In the genomic region with DNA sequence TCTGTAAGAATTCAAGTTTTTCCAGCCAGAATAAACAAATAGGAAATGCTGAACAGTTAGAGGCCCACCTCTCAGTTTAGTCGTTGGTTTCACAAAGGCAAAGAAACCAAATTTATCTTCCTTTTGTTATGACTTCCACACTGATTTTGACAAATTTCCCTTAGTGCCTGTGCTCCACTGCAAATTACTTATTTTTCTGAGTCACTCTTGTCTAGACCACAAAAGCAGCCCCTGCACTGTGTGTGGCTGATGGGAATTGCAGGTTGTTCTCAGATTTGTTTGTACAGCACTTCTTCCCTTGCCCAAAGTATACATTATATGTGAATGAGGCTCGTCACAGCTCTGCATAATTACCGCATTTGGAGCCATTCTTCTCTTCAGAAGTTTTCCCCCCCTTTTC, we compare ENCODE assay signal across 11 cellular contexts.
DNase-seq lines count a peak whose midpoint lies in the region; ATAC-seq, FAIRE-seq and TF ChIP-seq lines count a peak whose summit lies in the region.
"Had no signal": no experiment of that assay in that cellular context is flagged by ENCODE, and none has a peak within 500 bp of the region (broad histone marks: within the 10 kb centered on the region; RNA-seq: fewer than 3 reads in every experiment).

No MANE protein-coding gene starts in this region.

- BruUV-seq in HepG2 (replicated peaks; lab: Mats Ljungman, UMichigan): no TSS peak

- H4K20me1 ChIP-seq in HepG2 (ENCODE audit: insufficient read depth, low read length): no peaks in the 10 kb centered on the region

- intact Hi-C loops in vagina (cut with DNase I): no loop called here
- intact Hi-C loops in HepG2 (cut with micrococcal nuclease; ENCODE audit: unreplicated experiment): no loop called here

- WGBS in HepG2 (ENCODE audit: low lambda C conversion rate): 16% methylated on average over 3 of the region's 3 CpGs

- TF ChIP-seq EP300 in HepG2 (IDR thresholded peaks at IDR 0.05; ENCODE audit: low read depth in 2 of 2, low read length in 2 of 2) (no peak), HepG2 (CRISPR knock-in tag; IDR thresholded peaks at IDR 0.05; ENCODE audit: borderline replicate concordance) (no peak)

- H3K4me3 ChIP-seq in vagina (no peak overlapping the region), HepG2 (replicated peaks in 1 of 3; ENCODE audit: insufficient read depth in 1 of 3, low read depth in 2 of 3, low read length in 3 of 3) (no peak overlapping the region)

- TF ChIP-seq CTCF in vagina (IDR thresholded peaks at IDR 0.05): no peak
- no peak for TF ChIP-seq CTCF in HepG2 (CRISPR knock-in tag; IDR thresholded peaks at IDR 0.05)

- no peak overlapping the region for H3K4me2 ChIP-seq in HepG2 (ENCODE audit: low read depth, low read length)

- TF ChIP-seq POLR2A in GM12891 (IDR thresholded peaks at IDR 0.05; ENCODE audit: low read depth, low read length) (no peak), vagina (IDR thresholded peaks at IDR 0.05) (no peak), HepG2 (IDR thresholded peaks at IDR 0.05; ENCODE audit: insufficient read depth in 1 of 2, low read depth in 2 of 2, low read length in 2 of 2) (no peak)

- peak; percentile 78 for ATAC-seq in SK-N-SH treated with all-trans-retinoic acid at 6 μM for 48 hours
- ATAC-seq in HepG2: no peak

- no peaks in the 10 kb centered on the region for H3K27me3 ChIP-seq in vagina
- peaks cover 0 to 5% of the 10 kb centered on the region in 2 experiments; a peak in 1 of 5 replicates for H3K27me3 ChIP-seq in HepG2 (ENCODE audit: control insufficient read depth in 1 of 2, insufficient read depth in 2 of 2, low read length in 2 of 2)

- in situ Hi-C loops in HepG2 (cut with HindIII; ENCODE audit: extremely low pct_ligation_motif_present, low pct_unique_long_range_greater_than_20kb): no loop called here

- no peaks in the 10 kb centered on the region for H3K79me2 ChIP-seq in HepG2 (ENCODE audit: insufficient read depth, low read length)

- no peak overlapping the region for H3K27ac ChIP-seq in vagina
- H3K27ac ChIP-seq in HepG2 (ENCODE audit: extremely low read length, insufficient read depth, low read length): no peak overlapping the region

- CTCF ChIA-PET in HepG2 (lab: Yijun Ruan, JAX; ENCODE audit: low intra/inter-chr PET ratio, low total read pairs): no interaction called here

- H3K36me3 ChIP-seq in vagina (no peaks in the 10 kb centered on the region), HepG2 (replicated peaks in 1 of 2; ENCODE audit: control insufficient read depth in 1 of 2, insufficient read depth in 2 of 2, low read length in 2 of 2) (no peaks in the 10 kb centered on the region)

- H3K9me3 ChIP-seq in vagina (no peaks in the 10 kb centered on the region), HepG2 (ENCODE audit: low read length) (no peaks in the 10 kb centered on the region)

- no peak overlapping the region for H3K9ac ChIP-seq in HepG2 (ENCODE audit: insufficient read depth, low read depth, low read length)

- H3K4me1 ChIP-seq in vagina (no peaks in the 10 kb centered on the region), HepG2 (ENCODE audit: insufficient read depth, low read length) (no peaks in the 10 kb centered on the region)

- POLR2A ChIA-PET in HepG2 (lab: Yijun Ruan, JAX): no interaction called here

- no peak for FAIRE-seq in GM12891 (lab: Jason Lieb, UNC)
- FAIRE-seq in HepG2 (lab: Jason Lieb, UNC): no peak

- TF ChIP-seq RAD21 in HepG2 (CRISPR knock-in tag; IDR thresholded peaks at IDR 0.05): no peak

- peak; percentile 21 for DNase-seq in DMS79 treated with DMSO at 0.1 percent for 48 hours (lab: John Stamatoyannopoulos, UW)
- DNase-seq in NCI-H1417 (lab: John Stamatoyannopoulos, UW): peak; percentile 66 to 90 (median 69)
- DNase-seq in kidney glomerular epithelial cell (lab: John Stamatoyannopoulos, UW): peak; percentile 75
- no peak for DNase-seq in COLO829 (ENCODE audit: low spot score)
- no peak for DNase-seq in GM12891 (ENCODE audit: insufficient read length, low spot score)
- DNase-seq in vagina (ENCODE audit: extremely low spot score in 2 of 2): no peak
- no peak for DNase-seq in HepG2 (ENCODE audit: low spot score)
- DNase-seq: activated T-cell treated with anti-CD3 and anti-CD28 coated beads, Interleukin-2, amount 50 U/mL, for 24 hours; amygdala; C1 segment of cervical spinal cord had no signal

- H2AFZ ChIP-seq in HepG2 (ENCODE audit: low read length): no peak overlapping the region

TF ChIP-seq in SK-N-SH treated with all-trans-retinoic acid at 6 μM for 48 hours, 23 proteins besides CTCF, POLR2A, EP300 and RAD21:
- TF ChIP-seq GLIS3 (CRISPR knock-in tag; IDR thresholded peaks at IDR 0.05) (no peak), TCF4 (CRISPR knock-in tag; IDR thresholded peaks at IDR 0.05; ENCODE audit: borderline replicate concordance) (no peak)
- TF ChIP-seq, protein P1, sequence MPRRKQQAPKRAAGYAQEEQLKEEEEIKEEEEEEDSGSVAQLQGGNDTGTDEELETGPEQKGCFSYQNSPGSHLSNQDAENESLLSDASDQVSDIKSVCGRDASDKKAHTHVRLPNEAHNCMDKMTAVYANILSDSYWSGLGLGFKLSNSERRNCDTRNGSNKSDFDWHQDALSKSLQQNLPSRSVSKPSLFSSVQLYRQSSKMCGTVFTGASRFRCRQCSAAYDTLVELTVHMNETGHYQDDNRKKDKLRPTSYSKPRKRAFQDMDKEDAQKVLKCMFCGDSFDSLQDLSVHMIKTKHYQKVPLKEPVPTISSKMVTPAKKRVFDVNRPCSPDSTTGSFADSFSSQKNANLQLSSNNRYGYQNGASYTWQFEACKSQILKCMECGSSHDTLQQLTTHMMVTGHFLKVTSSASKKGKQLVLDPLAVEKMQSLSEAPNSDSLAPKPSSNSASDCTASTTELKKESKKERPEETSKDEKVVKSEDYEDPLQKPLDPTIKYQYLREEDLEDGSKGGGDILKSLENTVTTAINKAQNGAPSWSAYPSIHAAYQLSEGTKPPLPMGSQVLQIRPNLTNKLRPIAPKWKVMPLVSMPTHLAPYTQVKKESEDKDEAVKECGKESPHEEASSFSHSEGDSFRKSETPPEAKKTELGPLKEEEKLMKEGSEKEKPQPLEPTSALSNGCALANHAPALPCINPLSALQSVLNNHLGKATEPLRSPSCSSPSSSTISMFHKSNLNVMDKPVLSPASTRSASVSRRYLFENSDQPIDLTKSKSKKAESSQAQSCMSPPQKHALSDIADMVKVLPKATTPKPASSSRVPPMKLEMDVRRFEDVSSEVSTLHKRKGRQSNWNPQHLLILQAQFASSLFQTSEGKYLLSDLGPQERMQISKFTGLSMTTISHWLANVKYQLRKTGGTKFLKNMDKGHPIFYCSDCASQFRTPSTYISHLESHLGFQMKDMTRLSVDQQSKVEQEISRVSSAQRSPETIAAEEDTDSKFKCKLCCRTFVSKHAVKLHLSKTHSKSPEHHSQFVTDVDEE (CRISPR knock-in tag; IDR thresholded peaks at IDR 0.05): no peak

TF ChIP-seq in GM12891, 5 proteins besides CTCF, POLR2A, EP300 and RAD21:
- TF ChIP-seq POU2F2 (IDR thresholded peaks at IDR 0.05; ENCODE audit: low read depth, low read length) (no peak), TAF1 (IDR thresholded peaks at IDR 0.05; ENCODE audit: low read depth, low read length) (no peak), POLR2AphosphoS5 (IDR thresholded peaks at IDR 0.05; ENCODE audit: low read depth, low read length) (no peak), SPI1 (IDR thresholded peaks at IDR 0.05; ENCODE audit: low read depth, low read length) (no peak), PAX5 (IDR thresholded peaks at IDR 0.05; ENCODE audit: insufficient read depth, low read length, severe bottlenecking) (no peak)

TF ChIP-seq in HepG2, 621 proteins besides CTCF, POLR2A, EP300 and RAD21 (continues in another document):
- TF ChIP-seq TAF15 (IDR thresholded peaks at IDR 0.05; ENCODE audit: low read depth, low read length, poor library complexity, severe bottlenecking): no peak
- no peak for TF ChIP-seq RBM39 (IDR thresholded peaks at IDR 0.05; ENCODE audit: low read depth, low read length, poor library complexity, severe bottlenecking)
- TF ChIP-seq FOXO1 (CRISPR knock-in tag; IDR thresholded peaks at IDR 0.05): no peak
- no peak for TF ChIP-seq HOXD1 (CRISPR knock-in tag; IDR thresholded peaks at IDR 0.05)
- TF ChIP-seq ZNF446 (CRISPR knock-in tag; IDR thresholded peaks at IDR 0.05): no peak
- no peak for TF ChIP-seq HDAC2 (CRISPR knock-in tag; IDR thresholded peaks at IDR 0.05)
- TF ChIP-seq KDM5A (IDR thresholded peaks at IDR 0.05; ENCODE audit: borderline replicate concordance, low read length): no peak
- TF ChIP-seq PHF20 (CRISPR knock-in tag; IDR thresholded peaks at IDR 0.05): no peak
- TF ChIP-seq PAX8 (CRISPR knock-in tag; IDR thresholded peaks at IDR 0.05; ENCODE audit: borderline replicate concordance): no peak
- TF ChIP-seq ZNF724P (CRISPR knock-in tag; IDR thresholded peaks at IDR 0.05; ENCODE audit: borderline replicate concordance): no peak
- TF ChIP-seq ZNF883 (CRISPR knock-in tag; IDR thresholded peaks at IDR 0.05; ENCODE audit: not compliant biosample characterization): no peak
- TF ChIP-seq GPN1 (CRISPR knock-in tag; IDR thresholded peaks at IDR 0.05; ENCODE audit: borderline replicate concordance): no peak
- no peak for TF ChIP-seq KLF11 (CRISPR knock-in tag; IDR thresholded peaks at IDR 0.05)
- no peak for TF ChIP-seq ZZZ3 (CRISPR knock-in tag; IDR thresholded peaks at IDR 0.05; ENCODE audit: borderline replicate concordance)
- TF ChIP-seq, protein P2, sequence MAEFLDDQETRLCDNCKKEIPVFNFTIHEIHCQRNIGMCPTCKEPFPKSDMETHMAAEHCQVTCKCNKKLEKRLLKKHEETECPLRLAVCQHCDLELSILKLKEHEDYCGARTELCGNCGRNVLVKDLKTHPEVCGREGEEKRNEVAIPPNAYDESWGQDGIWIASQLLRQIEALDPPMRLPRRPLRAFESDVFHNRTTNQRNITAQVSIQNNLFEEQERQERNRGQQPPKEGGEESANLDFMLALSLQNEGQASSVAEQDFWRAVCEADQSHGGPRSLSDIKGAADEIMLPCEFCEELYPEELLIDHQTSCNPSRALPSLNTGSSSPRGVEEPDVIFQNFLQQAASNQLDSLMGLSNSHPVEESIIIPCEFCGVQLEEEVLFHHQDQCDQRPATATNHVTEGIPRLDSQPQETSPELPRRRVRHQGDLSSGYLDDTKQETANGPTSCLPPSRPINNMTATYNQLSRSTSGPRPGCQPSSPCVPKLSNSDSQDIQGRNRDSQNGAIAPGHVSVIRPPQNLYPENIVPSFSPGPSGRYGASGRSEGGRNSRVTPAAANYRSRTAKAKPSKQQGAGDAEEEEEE (CRISPR knock-in tag; IDR thresholded peaks at IDR 0.05; ENCODE audit: borderline replicate concordance): no peak
- no peak for TF ChIP-seq BRCA1 (CRISPR knock-in tag; IDR thresholded peaks at IDR 0.05)

Comparison
In these comparisons a context has a peak if more than half of its experiments do, and no peak if none do; other contexts are left out.
1. DNase-seq: peak in DMS79 treated with DMSO at 0.1 percent for 48 hours (single experiment), NCI-H1417 (3 of 3) and kidney glomerular epithelial cell (single experiment); none in COLO829 (single experiment), GM12891 (single experiment), vagina (0 of 2) and HepG2 (single experiment).